Comparison of ENCODE assay signal across 8 cellular contexts in the genomic region with DNA sequence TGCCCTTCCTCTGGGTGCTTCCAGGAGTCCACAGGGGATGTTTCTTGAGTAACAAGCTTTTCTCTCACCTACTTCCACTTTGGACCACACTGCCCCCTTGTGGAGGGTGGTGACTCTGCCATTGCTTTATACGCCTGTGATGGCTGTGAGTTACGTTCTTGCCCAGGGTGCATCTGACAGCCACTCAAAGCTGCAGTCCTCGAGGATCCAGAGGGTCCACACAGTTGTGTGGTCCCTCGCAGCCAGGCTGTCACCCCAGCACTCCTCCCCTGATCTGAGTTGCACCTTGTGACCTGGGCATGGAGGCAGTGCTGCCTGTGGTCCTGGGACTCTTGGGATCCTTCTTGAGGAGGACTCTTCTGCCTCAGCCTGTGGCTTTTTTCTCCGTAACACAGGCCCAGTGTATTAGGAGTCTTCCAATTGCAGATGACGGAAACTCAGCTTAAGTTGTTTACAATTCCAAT. TPM values are rescaled to one million over a fixed set of nuclear protein-coding genes. Genes with fewer than 3 reads are reported as not detected.
DNase-seq lines count a peak whose midpoint lies in the region; ATAC-seq and TF ChIP-seq lines count a peak whose summit lies in the region.

No MANE protein-coding gene starts in this region.

- peak overlapping the region; percentile 48; the same call in 1 of the 2 replicates for H2AFZ ChIP-seq in OCI-LY3 (ENCODE audit: low read depth, low read length)

- H3K4me1 ChIP-seq in OCI-LY3 (ENCODE audit: low read length): peaks cover 2% of the 10 kb centered on the region; the same call in 1 of the 2 replicates

- no peak overlapping the region for H3K9ac ChIP-seq in OCI-LY3 (ENCODE audit: low read length)

- H3K27ac ChIP-seq in OCI-LY3 (ENCODE audit: low read length): no peak overlapping the region

- H3K4me3 Mint-ChIP-seq in nephron progenitor cell: no peak overlapping the region

- peak overlapping the region; percentile 49 for H3K4me3 ChIP-seq in OCI-LY3 (ENCODE audit: low read length)

- TF ChIP-seq CTCF in OCI-LY3 (IDR thresholded peaks at IDR 0.05; ENCODE audit: low read depth, low read length) (peak; percentile 91), nephron progenitor cell (IDR thresholded peaks at IDR 0.05) (peak; percentile 89)

- H3K36me3 ChIP-seq in OCI-LY3 (replicated peaks; ENCODE audit: low read depth, low read length): no peaks in the 10 kb centered on the region

- H3K27me3 Mint-ChIP-seq in nephron progenitor cell (ENCODE audit: low read depth, poor library complexity): peaks cover 18% of the 10 kb centered on the region

- no peaks in the 10 kb centered on the region for H3K9me3 Mint-ChIP-seq in nephron progenitor cell

- 0 out of 2 replicates have a peak, but pooled peaks cover 3% of the 10 kb centered on the region for H3K27me3 ChIP-seq in OCI-LY3 (ENCODE audit: low read depth, low read length)

- no peaks in the 10 kb centered on the region for H3K4me1 Mint-ChIP-seq in nephron progenitor cell

- DNase-seq in DMS 273 (lab: John Stamatoyannopoulos, UW; ENCODE audit: unreplicated experiment) (peak; percentile 96), HuH-7.5 (ENCODE audit: low spot score) (peak; percentile 82), nephron progenitor cell (peak; percentile 90)
- DNase-seq in activated CD8-positive, alpha-beta memory T cell treated with anti-CD3 and anti-CD28 coated beads, Interleukin-2, amount 50 U/mL, for 48 hours: peak; percentile 94
- peak; percentile 74 for DNase-seq in stimulated activated naive CD4-positive, alpha-beta T cell treated with Interleukin-2 at 50 U/mL for 16 hours (lab: John Stamatoyannopoulos, UW)

- no peaks in the 10 kb centered on the region for H3K9me3 ChIP-seq in OCI-LY3 (ENCODE audit: insufficient read depth, low read length)

- H3K27ac Mint-ChIP-seq in nephron progenitor cell: no peak overlapping the region

- no peaks in the 10 kb centered on the region for H3K79me2 ChIP-seq in OCI-LY3 (ENCODE audit: low read length)

- H3K36me3 Mint-ChIP-seq in nephron progenitor cell (ENCODE audit: low read depth): no peaks in the 10 kb centered on the region

- ATAC-seq in GM21447 (IDR thresholded peaks at IDR 0.05; ENCODE audit: unreplicated experiment): peak; percentile 85
- ATAC-seq in esophagus mucosa: peak; percentile 92

- H3K4me2 ChIP-seq in OCI-LY3 (ENCODE audit: low read length): peak overlapping the region; percentile 76

- no peaks in the 10 kb centered on the region for H4K20me1 ChIP-seq in OCI-LY3 (ENCODE audit: insufficient read depth, low read length)

RNA-seq across cellular contexts. Expression of a gene that starts 23.4 kb away (rescaled TPM):
- not detected for total RNA-seq in esophagus mucosa

RNA-seq across cellular contexts. Expression of a gene that starts 23.5 kb away (rescaled TPM):
- not detected for total RNA-seq in esophagus mucosa
